Comparison of ENCODE assay signal across 8 cellular contexts in the genomic region with DNA sequence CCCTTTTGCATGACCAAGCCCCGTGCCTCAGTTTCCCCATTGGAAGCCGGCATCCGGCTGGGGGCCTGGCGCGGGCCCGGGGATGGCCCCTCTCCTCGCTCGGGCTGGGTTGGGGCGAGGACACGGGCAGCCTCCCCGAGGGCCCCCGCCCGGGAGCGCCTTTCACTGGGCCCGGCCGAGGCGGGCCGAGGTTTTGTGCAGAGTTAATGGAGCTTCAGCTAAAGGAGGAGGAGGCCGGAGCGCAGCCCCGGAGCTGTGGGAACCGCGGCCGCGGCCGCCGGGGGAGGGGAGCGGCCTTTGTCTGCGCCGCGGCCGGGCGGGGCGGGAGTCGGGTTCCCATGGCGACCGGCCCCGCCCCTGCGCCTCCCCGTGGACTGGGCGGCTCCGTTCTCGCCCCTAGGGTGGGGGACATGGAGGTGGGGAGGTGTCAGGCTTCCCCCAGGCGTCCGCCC. TPM values are rescaled to one million over a fixed set of nuclear protein-coding genes. Genes with fewer than 3 reads are reported as not detected.
DNase-seq lines count a peak whose midpoint lies in the region; ATAC-seq and TF ChIP-seq lines count a peak whose summit lies in the region.

No MANE protein-coding gene starts in this region.

- H3K4me1 ChIP-seq in gastroesophageal sphincter = peaks cover 2 to 79% (median 44%) of the 10 kb centered on the region in 3 donors

- H3K27me3 ChIP-seq in gastroesophageal sphincter = no peaks in the 10 kb centered on the region

- peaks cover 0 to 18% of the 10 kb centered on the region in 2 donors for H3K36me3 ChIP-seq in gastroesophageal sphincter

- peaks cover 2% of the 10 kb centered on the region for H3K36me3 Mint-ChIP-seq in progenitor cell of endocrine pancreas (ENCODE audit: insufficient read depth)

- TF ChIP-seq POLR2A in gastroesophageal sphincter (IDR thresholded peaks at IDR 0.05) = no peak

- ATAC-seq in GM19463 (IDR thresholded peaks at IDR 0.05; ENCODE audit: unreplicated experiment) (peak; percentile 38), gastroesophageal sphincter (peak; percentile 24), GM21390 (IDR thresholded peaks at IDR 0.05; ENCODE audit: unreplicated experiment) (no peak)

- no peak overlapping the region for H3K27ac Mint-ChIP-seq in progenitor cell of endocrine pancreas

- DNase-seq in AG09309 (ENCODE audit: low read depth) (no peak), NOMO-1 treated with DMSO at 0.1 percent for 48 hours (lab: John Stamatoyannopoulos, UW; ENCODE audit: unreplicated experiment) (peak; percentile 17), progenitor cell of endocrine pancreas (ENCODE audit: low spot score, unreplicated experiment) (no peak), NCI-H2029 (lab: John Stamatoyannopoulos, UW) (no peak)
- DNase-seq in activated T-helper 9 cell treated with anti-CD3 and anti-CD28 coated beads, Interleukin-2, amount 50 U/mL, for 16 hours (ENCODE audit: low read depth) = peak; percentile 57

- TF ChIP-seq EP300 in gastroesophageal sphincter (IDR thresholded peaks at IDR 0.05) = no peak

- H3K4me3 ChIP-seq in AG09309 (ENCODE audit: control insufficient read depth, low read depth, low read length) = peak overlapping the region; percentile 59
- peak overlapping the region; percentile 0 to 57 for H3K4me3 ChIP-seq in gastroesophageal sphincter

- H3K9me3 Mint-ChIP-seq in progenitor cell of endocrine pancreas (ENCODE audit: low read depth) = no peaks in the 10 kb centered on the region

- peak overlapping the region in 3 of 4 donors; percentile 54 to 82 (median 79) for H3K27ac ChIP-seq in gastroesophageal sphincter

- H3K4me1 Mint-ChIP-seq in progenitor cell of endocrine pancreas (ENCODE audit: low read depth) = no peaks in the 10 kb centered on the region

- H3K27me3 Mint-ChIP-seq in progenitor cell of endocrine pancreas = peaks cover 26% of the 10 kb centered on the region

- peak; percentile 19 for TF ChIP-seq CTCF in AG09309 (IDR thresholded peaks at IDR 0.05; ENCODE audit: control insufficient read depth, insufficient read depth, low read depth, low read length, missing control alignments)
- peak in 2 of 4 experiments; percentile 22 to 47 for TF ChIP-seq CTCF in gastroesophageal sphincter (IDR thresholded peaks at IDR 0.05)
- TF ChIP-seq CTCF in progenitor cell of endocrine pancreas (IDR thresholded peaks at IDR 0.05; ENCODE audit: unreplicated experiment) = peak; percentile 20

- WGBS in gastroesophageal sphincter (ENCODE audit: low coverage in 1 of 2), 2 donors = no CpG with 5 or more reads among the region's 45 CpGs

- no peak overlapping the region for H3K4me3 Mint-ChIP-seq in progenitor cell of endocrine pancreas (ENCODE audit: low read depth)

- no peaks in the 10 kb centered on the region for H3K9me3 ChIP-seq in gastroesophageal sphincter

RNA-seq across cellular contexts. Expression of gene MAPK11, which starts 1.4 kb away (rescaled TPM):
- total RNA-seq in gastroesophageal sphincter = 10 to 100 TPM in 2 of 4 donors, 1 to 10 TPM in 2; 6.8 to 11.5 (median 10.4) TPM
- total RNA-seq in progenitor cell of endocrine pancreas = 2.3 and 2.7 TPM in 2 replicates

RNA-seq across cellular contexts. Expression of gene MAPK12, which starts 10.1 kb away (rescaled TPM):
- total RNA-seq in gastroesophageal sphincter (10 to 100 TPM; 10.1 to 18.4 (median 14.0) TPM), progenitor cell of endocrine pancreas (53.7 and 54.6 TPM in 2 replicates)

RNA-seq across cellular contexts. Expression of gene HDAC10, which starts 20.5 kb away (rescaled TPM):
- total RNA-seq in gastroesophageal sphincter (10 to 100 TPM in 3 of 4 donors, 1 to 10 TPM in 1; 9.4 to 24.7 (median 12.5) TPM), progenitor cell of endocrine pancreas (73.8 and 81.5 TPM in 2 replicates)

RNA-seq across cellular contexts. Expression of gene TUBGCP6, which starts 26.7 kb away (rescaled TPM):
- total RNA-seq in gastroesophageal sphincter (10 to 100 TPM; 26.1 to 48.3 (median 37.4) TPM), progenitor cell of endocrine pancreas (62.0 and 70.9 TPM in 2 replicates)

RNA-seq across cellular contexts. Expression of gene PLXNB2, which starts 35.9 kb away (rescaled TPM):
- 100 to 1,000 TPM in 2 of 4 donors, 10 to 100 TPM in 2; 93.2 to 207 (median 102) TPM for total RNA-seq in gastroesophageal sphincter
- 178 and 182 TPM in 2 replicates for total RNA-seq in progenitor cell of endocrine pancreas

Comparison
In these comparisons a context has a peak if more than half of its experiments do, and no peak if none do; other contexts are left out.
1. DNase-seq: peak in NOMO-1 treated with DMSO at 0.1 percent for 48 hours (single experiment) and activated T-helper 9 cell treated with anti-CD3 and anti-CD28 coated beads, Interleukin-2, amount 50 U/mL, for 16 hours (single experiment); none in AG09309 (single experiment), progenitor cell of endocrine pancreas (single experiment) and NCI-H2029 (single experiment).